ENCODE assay signal across 8 cellular contexts in the genomic region with DNA sequence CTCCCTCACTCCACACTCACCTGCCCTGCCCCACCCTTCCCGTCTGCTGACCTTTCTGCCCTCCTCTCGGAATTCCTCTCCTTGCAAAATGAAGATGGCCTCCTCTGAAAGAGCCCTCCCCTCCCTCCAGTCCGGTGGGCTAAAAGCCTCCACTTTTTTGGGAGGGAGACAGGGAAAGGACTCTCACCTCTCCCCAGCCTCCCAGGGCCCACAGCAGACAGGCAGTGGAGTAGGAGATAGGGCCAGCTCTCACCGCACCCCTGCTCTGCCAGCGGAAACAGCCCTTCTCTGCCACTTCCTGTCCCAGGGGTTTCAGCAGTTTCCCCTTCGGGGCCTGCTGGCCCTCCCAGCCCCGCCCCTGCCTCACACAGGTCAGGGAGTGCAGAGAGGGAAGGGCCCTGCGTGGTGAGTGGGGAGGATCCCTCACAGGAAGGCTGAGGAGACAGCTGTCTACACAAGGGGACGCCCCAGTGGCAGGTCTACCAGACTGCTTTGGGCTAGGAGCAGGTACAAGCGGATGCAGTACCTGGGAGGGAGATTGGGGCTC. TPM values are rescaled to one million over a fixed set of nuclear protein-coding genes. Genes with fewer than 3 reads are reported as not detected.
A peak's percentile ranks its signal among the peaks of the same experiment; 100 is the strongest.
DNase-seq lines count a peak whose midpoint lies in the region; ATAC-seq, FAIRE-seq and TF ChIP-seq lines count a peak whose summit lies in the region.

No MANE protein-coding gene starts in this region.

- TF ChIP-seq RAD21 in A549 (conservative IDR thresholded peaks at IDR 0.05 in 1 of 2, IDR thresholded peaks at IDR 0.05 in 1 of 2), result no peak

- ATAC-seq in A549 (peak; percentile 50 to 60; a peak in 4 of 6 replicates), HG03280 (IDR thresholded peaks at IDR 0.05; ENCODE audit: unreplicated experiment) (peak; percentile 100)

- no peak for FAIRE-seq in A549 (lab: Jason Lieb, UNC)

- no peaks in the 10 kb centered on the region for H3K9me3 ChIP-seq in A549

- no peak overlapping the region for H3K4me3 ChIP-seq in A549

- POLR2A ChIA-PET in A549 (lab: Yijun Ruan, JAX), result no interaction called here

- peaks cover 40% of the 10 kb centered on the region for H3K4me1 Mint-ChIP-seq in activated naive CD8-positive, alpha-beta T cell treated with anti-CD3 and anti-CD28 coated beads for 36 hours
- H3K4me1 Mint-ChIP-seq in osteocyte (ENCODE audit: unreplicated experiment), result peaks cover 15% of the 10 kb centered on the region

- no peaks in the 10 kb centered on the region for H3K27me3 Mint-ChIP-seq in activated naive CD8-positive, alpha-beta T cell treated with anti-CD3 and anti-CD28 coated beads for 36 hours
- no peaks in the 10 kb centered on the region for H3K27me3 Mint-ChIP-seq in osteocyte (ENCODE audit: unreplicated experiment)

- peaks cover 9% of the 10 kb centered on the region for H3K36me3 Mint-ChIP-seq in activated naive CD8-positive, alpha-beta T cell treated with anti-CD3 and anti-CD28 coated beads for 36 hours
- no peaks in the 10 kb centered on the region for H3K36me3 Mint-ChIP-seq in osteocyte (ENCODE audit: unreplicated experiment)

- 80% methylated on average over 6 of the region's 10 CpGs for WGBS in A549 (ENCODE audit: missing lambda C conversion rate)

- H3K4me3 Mint-ChIP-seq in activated naive CD8-positive, alpha-beta T cell treated with anti-CD3 and anti-CD28 coated beads for 36 hours, result peak overlapping the region; percentile 85
- H3K4me3 Mint-ChIP-seq in osteocyte (ENCODE audit: unreplicated experiment), result no peak overlapping the region

- peak overlapping the region in 1 of 2 experiments; percentile 25; a peak in 1 of 6 replicates for H3K27ac ChIP-seq in A549

- TF ChIP-seq CTCF in A549 (IDR thresholded peaks at IDR 0.05) (no peak), osteocyte (IDR thresholded peaks at IDR 0.05) (no peak)

- H3K9me3 Mint-ChIP-seq in activated naive CD8-positive, alpha-beta T cell treated with anti-CD3 and anti-CD28 coated beads for 36 hours, result no peaks in the 10 kb centered on the region
- H3K9me3 Mint-ChIP-seq in osteocyte (ENCODE audit: unreplicated experiment), result no peaks in the 10 kb centered on the region

- no peak for TF ChIP-seq POLR2A in A549 (IDR thresholded peaks at IDR 0.05; ENCODE audit: low read length)

- H3K4me1 ChIP-seq in A549, result 0 out of 3 replicates have a peak, but pooled peaks cover 6% of the 10 kb centered on the region

- TF ChIP-seq EP300 in A549 (IDR thresholded peaks at IDR 0.05), result no peak

- no peak for DNase-seq in A549 (ENCODE audit: low read depth in 1 of 2, low spot score in 1 of 2)
- peak; percentile 84 for DNase-seq in GM19238 (ENCODE audit: insufficient read length, low spot score)
- DNase-seq in T-helper 1 cell, result peak; percentile 74 to 97 (median 77)
- DNase-seq in activated naive CD8-positive, alpha-beta T cell treated with anti-CD3 and anti-CD28 coated beads for 36 hours, result peak; percentile 85
- no peak for DNase-seq in osteocyte (ENCODE audit: extremely low spot score, unreplicated experiment)
- no peak for DNase-seq in kidney glomerular epithelial cell (lab: John Stamatoyannopoulos, UW)
- no peak for DNase-seq in globus pallidus (ENCODE audit: low spot score)

- CTCF ChIA-PET in A549 (lab: Yijun Ruan, JAX), result interaction anchor here (0.9 to 2.4 kb wide), 3 partner anchors 12 to 32 kb away, joined by 3 to 11 read pairs (median 4); no protein-coding TSS in a partner anchor

- peak overlapping the region; percentile 95 for H3K27ac Mint-ChIP-seq in activated naive CD8-positive, alpha-beta T cell treated with anti-CD3 and anti-CD28 coated beads for 36 hours
- peak overlapping the region; percentile 44 for H3K27ac Mint-ChIP-seq in osteocyte (ENCODE audit: unreplicated experiment)

- no peak overlapping the region for H3K4me2 ChIP-seq in A549

TF ChIP-seq in A549, 52 proteins besides CTCF, POLR2A, EP300 and RAD21:
- no peak for TF ChIP-seq REST (IDR thresholded peaks at IDR 0.05)
- TF ChIP-seq JUN (IDR thresholded peaks at IDR 0.05), result no peak
- TF ChIP-seq POLR2AphosphoS2 (conservative IDR thresholded peaks at IDR 0.05; ENCODE audit: low read length), result no peak
- TF ChIP-seq GATA3 (IDR thresholded peaks at IDR 0.05; ENCODE audit: borderline replicate concordance), result no peak
- TF ChIP-seq, protein P1, sequence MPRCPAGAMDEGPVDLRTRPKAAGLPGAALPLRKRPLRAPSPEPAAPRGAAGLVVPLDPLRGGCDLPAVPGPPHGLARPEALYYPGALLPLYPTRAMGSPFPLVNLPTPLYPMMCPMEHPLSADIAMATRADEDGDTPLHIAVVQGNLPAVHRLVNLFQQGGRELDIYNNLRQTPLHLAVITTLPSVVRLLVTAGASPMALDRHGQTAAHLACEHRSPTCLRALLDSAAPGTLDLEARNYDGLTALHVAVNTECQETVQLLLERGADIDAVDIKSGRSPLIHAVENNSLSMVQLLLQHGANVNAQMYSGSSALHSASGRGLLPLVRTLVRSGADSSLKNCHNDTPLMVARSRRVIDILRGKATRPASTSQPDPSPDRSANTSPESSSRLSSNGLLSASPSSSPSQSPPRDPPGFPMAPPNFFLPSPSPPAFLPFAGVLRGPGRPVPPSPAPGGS (IDR thresholded peaks at IDR 0.05), result no peak
- TF ChIP-seq SREBF2 (IDR thresholded peaks at IDR 0.05), result no peak
- no peak for TF ChIP-seq ZC3H11A (IDR thresholded peaks at IDR 0.05)
- no peak for TF ChIP-seq ESRRA (IDR thresholded peaks at IDR 0.05; ENCODE audit: borderline replicate concordance, low read length)
- no peak for TF ChIP-seq NFE2L2 (conservative IDR thresholded peaks at IDR 0.05; ENCODE audit: low read length)
- TF ChIP-seq HES2 (IDR thresholded peaks at IDR 0.05), result no peak
TF ChIP-seq in A549: peak in this region for 0.

RNA-seq across cellular contexts. Expression of gene ELF4, which starts 18.2 kb away (rescaled TPM):
- 18.0 and 18.4 TPM in 2 replicates for polyA plus RNA-seq in A549 (2011; rRNA removed)
- polyA plus RNA-seq in A549 (2012; cell fraction: cytosol; rRNA removed), result 14.9 and 20.4 TPM in 2 replicates
- 20.2 and 21.8 TPM in 2 replicates for polyA plus RNA-seq in A549 (2012; cell fraction: nucleus; rRNA removed)
- 16.0 to 17.0 TPM (median 16.8 TPM) in 3 replicates for polyA plus RNA-seq in A549 (2017; fragmentation: RNase III; extraction: RNeasy Plus Mini Kit Qiagen cat#74134 plus additional on column Dnase treatment)
- polyA minus RNA-seq in A549 (2011; rRNA and poly(A)+ RNA removed), result 27.6 and 32.8 TPM in 2 replicates
- total RNA-seq in activated naive CD8-positive, alpha-beta T cell treated with anti-CD3 and anti-CD28 coated beads for 36 hours, result 10 to 100 TPM; 17.3 to 17.6 TPM
- 24.9 and 25.2 TPM in 2 replicates for total RNA-seq in osteocyte

Comparison
In these comparisons a context has a peak if more than half of its experiments do, and no peak if none do; other contexts are left out.
1. DNase-seq: peak in GM19238 (single experiment), T-helper 1 cell (5 of 5) and activated naive CD8-positive, alpha-beta T cell treated with anti-CD3 and anti-CD28 coated beads for 36 hours (single experiment); none in A549 (0 of 2), osteocyte (single experiment), kidney glomerular epithelial cell (single experiment) and globus pallidus (single experiment).